Comparison of ENCODE assay signal across 6 cellular contexts in the genomic region with DNA sequence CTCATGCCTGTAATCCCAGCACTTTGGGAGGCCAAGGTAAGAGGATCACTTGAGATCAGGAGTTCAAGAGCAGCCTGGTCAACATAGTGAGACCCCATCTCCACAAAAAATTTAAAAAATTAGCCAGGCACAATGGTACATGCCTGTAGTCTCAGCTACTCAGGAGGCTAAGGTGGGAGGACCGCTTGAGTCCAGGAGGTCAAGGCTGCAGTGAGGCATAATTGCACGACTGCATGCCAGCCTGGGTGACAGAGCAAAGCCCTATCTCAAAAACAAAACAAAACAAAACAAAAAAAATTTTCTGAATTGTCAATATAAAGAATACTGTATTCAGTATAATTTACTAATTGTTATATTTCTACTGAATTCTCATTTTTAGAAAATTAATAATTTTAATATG.
"Had no signal": no experiment of that assay in that cellular context is flagged by ENCODE, and none has a peak within 500 bp of the region (broad histone marks: within the 10 kb centered on the region; RNA-seq: fewer than 3 reads in every experiment).

No MANE protein-coding gene starts in this region.

- ATAC-seq: K562 had no signal

- FAIRE-seq: HTR-8/SVneo, K562 had no signal

- H3K27ac ChIP-seq: HL-60 had no signal

- DNase-seq: IMR-90, KBM-7, KG1 had no signal

- H3K4me3 ChIP-seq: K562 had no signal
